ENCODE assay signal across 1 cellular context in the genomic region with DNA sequence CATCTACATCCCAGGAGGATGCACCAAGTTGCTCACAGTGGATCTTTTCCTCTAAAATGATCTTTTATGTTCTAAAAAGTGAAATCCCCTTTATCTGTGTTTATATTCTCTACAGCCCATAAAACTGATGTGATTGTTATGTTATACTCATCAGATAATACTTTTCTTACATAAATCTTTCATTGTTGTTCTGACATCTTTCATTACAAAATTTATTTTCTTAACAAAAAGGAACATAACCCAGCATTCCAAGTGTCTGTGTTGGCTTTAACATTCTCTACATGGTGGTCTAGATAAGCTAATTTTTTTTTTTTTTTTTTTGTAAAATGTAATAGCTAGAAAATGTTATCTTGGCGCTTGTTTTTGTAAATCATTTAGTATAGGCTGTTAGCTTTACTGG.
TF ChIP-seq lines count a peak whose summit lies in the region.

No MANE protein-coding gene starts in this region.

TF ChIP-seq in HEK293, 187 proteins besides CTCF, POLR2A, EP300 and RAD21 (continued from another document):
- TF ChIP-seq, protein P1, sequence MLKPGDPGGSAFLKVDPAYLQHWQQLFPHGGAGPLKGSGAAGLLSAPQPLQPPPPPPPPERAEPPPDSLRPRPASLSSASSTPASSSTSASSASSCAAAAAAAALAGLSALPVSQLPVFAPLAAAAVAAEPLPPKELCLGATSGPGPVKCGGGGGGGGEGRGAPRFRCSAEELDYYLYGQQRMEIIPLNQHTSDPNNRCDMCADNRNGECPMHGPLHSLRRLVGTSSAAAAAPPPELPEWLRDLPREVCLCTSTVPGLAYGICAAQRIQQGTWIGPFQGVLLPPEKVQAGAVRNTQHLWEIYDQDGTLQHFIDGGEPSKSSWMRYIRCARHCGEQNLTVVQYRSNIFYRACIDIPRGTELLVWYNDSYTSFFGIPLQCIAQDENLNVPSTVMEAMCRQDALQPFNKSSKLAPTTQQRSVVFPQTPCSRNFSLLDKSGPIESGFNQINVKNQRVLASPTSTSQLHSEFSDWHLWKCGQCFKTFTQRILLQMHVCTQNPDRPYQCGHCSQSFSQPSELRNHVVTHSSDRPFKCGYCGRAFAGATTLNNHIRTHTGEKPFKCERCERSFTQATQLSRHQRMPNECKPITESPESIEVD (tag by site-specific recombination; IDR thresholded peaks at IDR 0.05): peak; percentile 65
